ENCODE assay signal across 19 cellular contexts in the genomic region with DNA sequence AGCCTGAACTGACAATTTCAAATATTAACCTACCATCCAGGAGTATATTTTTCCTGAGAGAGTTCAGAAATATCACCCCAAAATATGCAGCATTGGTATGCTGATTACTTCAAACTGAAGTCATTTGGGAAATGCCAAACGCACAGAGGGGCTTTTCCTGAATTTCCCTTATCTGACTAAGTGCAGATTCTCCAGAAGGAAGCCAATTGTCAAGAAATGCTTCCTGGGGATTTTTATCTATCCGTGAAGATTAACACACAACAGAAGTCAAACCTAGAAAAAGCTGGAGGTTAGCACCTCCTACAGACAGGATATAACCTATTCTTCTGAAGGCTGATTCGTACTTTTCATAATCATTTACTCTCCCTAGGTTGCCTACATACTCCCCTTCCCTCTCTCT.
"Had no signal": no experiment of that assay in that cellular context is flagged by ENCODE, and none has a peak within 500 bp of the region (broad histone marks: within the 10 kb centered on the region; RNA-seq: fewer than 3 reads in every experiment).

No MANE protein-coding gene starts in this region.

- DNase-seq: activated CD4-positive, alpha-beta memory T cell treated with anti-CD3 and anti-CD28 coated beads for 36 hours; activated CD4-positive, CD25-positive, alpha-beta regulatory T cell treated with anti-CD3 and anti-CD28 coated beads, Interleukin-2, amount 50 U/mL, for 72 hours; activated CD8-positive, alpha-beta memory T cell treated with anti-CD3 and anti-CD28 coated beads, Interleukin-2, amount 50 U/mL, for 48 hours; activated naive CD4-positive, alpha-beta T cell; colonic mucosa; effector memory CD4-positive, alpha-beta T cell; hypothalamus; islet precursor cell; left ventricle myocardium inferior; pancreas; stimulated activated CD4-positive, alpha-beta T cell treated with anti-CD3 and anti-CD28 coated beads, Interleukin-15, amount 100 ng/mL, for 24 hours; stimulated activated CD4-positive, alpha-beta T cell treated with anti-CD3 and anti-CD28 coated beads, Interleukin-4, amount 100 ng/mL, for 24 hours; testis had no signal

- H3K4me3 ChIP-seq: ascending aorta, cardiac muscle cell, colonic mucosa, left ventricle myocardium inferior, pancreas, testis had no signal

- H3K4me1 Mint-ChIP-seq: memory B cell had no signal

- H3K27ac Mint-ChIP-seq: activated CD4-positive, alpha-beta memory T cell treated with anti-CD3 and anti-CD28 coated beads for 36 hours; activated T-helper 1 cell treated with anti-CD3 and anti-CD28 coated beads, Interleukin-12 subunit alpha, Interleukin-12 subunit beta, Interleukin-2, Interleukin-4 antibody, amounts not matched to agents 30 ng/mL and 10 ng/mL and 1 ng/mL, durations not matched to agents 14 hours and 24 hours and 36 hours; memory B cell; stimulated activated naive CD8-positive, alpha-beta T cell treated with anti-CD3 and anti-CD28 coated beads, Interleukin-15, Interleukin-2, amounts not matched to agents 100 ng/mL and 50 ng/mL, for 24 hours; T-helper 2 cell treated with Interferon-gamma antibody and Interleukin-4, amounts not matched to agents 5 μg/mL and 100 μg/mL, for 36 hours had no signal

- H3K4me1 ChIP-seq: ascending aorta, colonic mucosa, left ventricle myocardium inferior, pancreas, testis had no signal

- H3K27me3 ChIP-seq: ascending aorta, cardiac muscle cell, colonic mucosa, pancreas, testis had no signal

- H3K36me3 Mint-ChIP-seq: memory B cell had no signal

- H3K36me3 ChIP-seq: ascending aorta, cardiac muscle cell, colonic mucosa, left ventricle myocardium inferior, pancreas had no signal

- H3K4me3 Mint-ChIP-seq: activated CD4-positive, alpha-beta memory T cell treated with anti-CD3 and anti-CD28 coated beads for 36 hours; activated T-helper 1 cell treated with anti-CD3 and anti-CD28 coated beads, Interleukin-12 subunit alpha, Interleukin-12 subunit beta, Interleukin-2, Interleukin-4 antibody, amounts not matched to agents 30 ng/mL and 10 ng/mL and 1 ng/mL, durations not matched to agents 14 hours and 24 hours and 36 hours; memory B cell; stimulated activated naive CD8-positive, alpha-beta T cell treated with anti-CD3 and anti-CD28 coated beads, Interleukin-15, Interleukin-2, amounts not matched to agents 100 ng/mL and 50 ng/mL, for 24 hours; T-helper 2 cell treated with Interferon-gamma antibody and Interleukin-4, amounts not matched to agents 5 μg/mL and 100 μg/mL, for 36 hours had no signal

- ATAC-seq: pancreas had no signal

- H3K27ac ChIP-seq: ascending aorta, cardiac muscle cell, colonic mucosa, left ventricle myocardium inferior, pancreas, testis had no signal

- H3K9me3 ChIP-seq: colonic mucosa, pancreas, testis had no signal
